In the genomic region with DNA sequence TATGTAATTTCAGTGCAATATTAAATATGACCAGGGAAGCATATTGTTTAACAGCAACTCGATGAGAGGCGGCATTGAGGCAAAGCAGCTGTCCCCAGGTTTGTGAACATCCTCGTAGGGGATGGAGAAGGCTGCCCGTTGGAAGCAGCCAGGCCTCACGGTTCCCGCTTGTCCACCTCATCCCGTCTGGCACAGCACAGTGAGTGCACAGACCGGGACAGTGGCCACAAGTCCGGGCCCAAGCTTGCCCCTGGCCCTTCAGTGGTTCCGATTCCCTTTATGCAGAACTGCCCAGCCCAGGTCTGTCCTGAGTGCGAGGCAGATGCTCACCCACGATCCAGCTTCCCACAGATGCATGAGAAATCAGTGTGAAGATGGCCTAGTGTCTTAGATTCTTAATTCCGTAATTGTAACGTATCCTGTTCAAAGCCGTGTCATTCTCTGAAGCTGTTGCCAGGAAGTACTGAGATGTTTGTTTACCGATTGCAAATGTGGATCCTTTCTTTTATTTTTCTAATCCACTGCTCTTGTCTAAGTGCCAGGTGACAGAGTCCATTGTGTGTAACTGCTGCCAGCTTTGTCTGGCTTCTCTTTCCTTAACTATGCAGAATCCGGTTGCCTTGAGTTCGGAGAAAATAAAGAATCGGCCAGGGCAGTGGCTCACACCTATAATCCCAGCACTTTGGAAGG, we compare ENCODE assay signal across 1 cellular context.
TF ChIP-seq lines count a peak whose summit lies in the region.

No MANE protein-coding gene starts in this region.

TF ChIP-seq in HepG2, 621 proteins besides CTCF, POLR2A, EP300 and RAD21 (continued from another document):
- no peak for TF ChIP-seq FLYWCH1 (CRISPR knock-in tag; IDR thresholded peaks at IDR 0.05)
- TF ChIP-seq ZMYM4 (CRISPR knock-in tag; IDR thresholded peaks at IDR 0.05) = no peak
- TF ChIP-seq POLR2AphosphoS2 (IDR thresholded peaks at IDR 0.05; ENCODE audit: low read depth, low read length) = no peak
